Comparison of ENCODE assay signal across 8 cellular contexts in the genomic region with DNA sequence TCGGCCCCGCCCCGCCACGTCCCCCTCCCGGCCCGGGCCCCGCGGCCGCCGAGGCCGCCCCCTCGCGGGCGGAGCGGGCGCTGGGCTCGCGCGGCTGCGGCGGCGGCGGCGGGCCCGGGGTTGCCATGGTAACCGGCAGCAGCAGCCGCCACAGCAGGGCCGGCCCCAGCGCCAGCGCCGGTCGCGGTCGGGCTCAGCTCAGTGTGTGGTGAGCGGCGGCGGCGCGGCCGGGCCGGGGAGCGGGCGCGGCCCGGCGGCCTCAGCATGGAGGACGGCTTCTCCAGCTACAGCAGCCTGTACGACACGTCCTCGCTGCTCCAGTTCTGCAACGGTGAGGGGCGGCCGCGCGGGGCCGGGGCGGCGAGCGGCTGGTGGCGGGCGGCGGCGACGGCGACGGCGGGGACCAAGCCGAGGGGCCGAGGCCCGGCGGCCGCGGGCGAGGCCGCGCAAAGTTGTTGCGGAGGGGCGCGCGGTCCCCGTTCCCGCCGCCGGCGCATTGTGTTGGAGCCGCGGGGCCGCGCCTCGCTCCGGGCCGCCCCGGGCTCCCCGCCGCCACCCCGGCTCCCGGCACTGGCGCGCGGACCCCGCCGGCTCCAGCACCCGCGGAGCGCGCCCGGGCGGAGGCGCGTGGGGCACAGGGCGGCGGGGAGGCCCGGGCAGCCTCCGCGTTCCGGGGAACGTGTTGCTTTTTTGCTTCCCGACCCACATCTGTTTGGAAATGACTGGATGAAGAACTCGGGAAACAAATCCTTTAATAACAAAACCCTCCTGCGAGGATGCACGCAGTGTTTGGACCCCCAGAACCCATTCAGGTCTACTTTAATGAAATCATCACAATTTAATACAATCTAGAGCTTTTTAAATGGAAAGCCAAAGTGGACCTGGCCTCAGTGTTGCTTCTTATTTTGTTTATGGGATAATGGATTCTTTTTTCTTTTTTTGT. TPM values are rescaled to one million over a fixed set of nuclear protein-coding genes. Genes with fewer than 3 reads are reported as not detected.
DNase-seq lines count a peak whose midpoint lies in the region; ATAC-seq, FAIRE-seq and TF ChIP-seq lines count a peak whose summit lies in the region.

A gene with protein sequence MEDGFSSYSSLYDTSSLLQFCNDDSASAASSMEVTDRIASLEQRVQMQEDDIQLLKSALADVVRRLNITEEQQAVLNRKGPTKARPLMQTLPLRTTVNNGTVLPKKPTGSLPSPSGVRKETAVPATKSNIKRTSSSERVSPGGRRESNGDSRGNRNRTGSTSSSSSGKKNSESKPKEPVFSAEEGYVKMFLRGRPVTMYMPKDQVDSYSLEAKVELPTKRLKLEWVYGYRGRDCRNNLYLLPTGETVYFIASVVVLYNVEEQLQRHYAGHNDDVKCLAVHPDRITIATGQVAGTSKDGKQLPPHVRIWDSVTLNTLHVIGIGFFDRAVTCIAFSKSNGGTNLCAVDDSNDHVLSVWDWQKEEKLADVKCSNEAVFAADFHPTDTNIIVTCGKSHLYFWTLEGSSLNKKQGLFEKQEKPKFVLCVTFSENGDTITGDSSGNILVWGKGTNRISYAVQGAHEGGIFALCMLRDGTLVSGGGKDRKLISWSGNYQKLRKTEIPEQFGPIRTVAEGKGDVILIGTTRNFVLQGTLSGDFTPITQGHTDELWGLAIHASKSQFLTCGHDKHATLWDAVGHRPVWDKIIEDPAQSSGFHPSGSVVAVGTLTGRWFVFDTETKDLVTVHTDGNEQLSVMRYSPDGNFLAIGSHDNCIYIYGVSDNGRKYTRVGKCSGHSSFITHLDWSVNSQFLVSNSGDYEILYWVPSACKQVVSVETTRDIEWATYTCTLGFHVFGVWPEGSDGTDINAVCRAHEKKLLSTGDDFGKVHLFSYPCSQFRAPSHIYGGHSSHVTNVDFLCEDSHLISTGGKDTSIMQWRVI (plus strand): TSS at position 201 of the 943 bp plus-strand sequence. CDS start 64 bp downstream, at position 265.

- DNase-seq in GM12891 (ENCODE audit: insufficient read length, low spot score) (peak; percentile 95), NCI-H146 (lab: John Stamatoyannopoulos, UW) (peak; percentile 63), iris pigment epithelial cell (ENCODE audit: low read depth) (peak; percentile 75)
- DNase-seq in activated CD4-positive, CD25-positive, alpha-beta regulatory T cell treated with anti-CD3 and anti-CD28 coated beads, Interleukin-2, amount 50 U/mL, for 72 hours = peak; percentile 69
- peak; percentile 73 for DNase-seq in central memory CD4-positive, alpha-beta T cell
- peak; percentile 46 to 60 for DNase-seq in stimulated activated CD4-positive, alpha-beta T cell treated with anti-CD3 and anti-CD28 coated beads, Interleukin-12 subunit alpha, Interleukin-12 subunit beta, amount 100 ng/mL, for 24 hours (ENCODE audit: low read depth in 2 of 2)

- FAIRE-seq in GM12891 (lab: Jason Lieb, UNC) = peak; percentile 47

- ATAC-seq in HG02642 (IDR thresholded peaks at IDR 0.05; ENCODE audit: poor library complexity, unreplicated experiment) (peak; percentile 95), GM18870 (IDR thresholded peaks at IDR 0.05; ENCODE audit: unreplicated experiment) (no peak)

- TF ChIP-seq POLR2A in GM12891 (IDR thresholded peaks at IDR 0.05; ENCODE audit: low read depth, low read length) = no peak

TF ChIP-seq in GM12891, 5 proteins besides CTCF, POLR2A, EP300 and RAD21:
- TF ChIP-seq TAF1 (IDR thresholded peaks at IDR 0.05; ENCODE audit: low read depth, low read length) (no peak), SPI1 (IDR thresholded peaks at IDR 0.05; ENCODE audit: low read depth, low read length) (no peak), POLR2AphosphoS5 (IDR thresholded peaks at IDR 0.05; ENCODE audit: low read depth, low read length) (no peak), POU2F2 (IDR thresholded peaks at IDR 0.05; ENCODE audit: low read depth, low read length) (no peak), PAX5 (IDR thresholded peaks at IDR 0.05; ENCODE audit: insufficient read depth, low read length, severe bottlenecking) (no peak)

RNA-seq across cellular contexts. Expression of the gene that starts here (rescaled TPM):
- not detected for polyA plus RNA-seq in GM12891 (2012; ENCODE audit: low read depth, missing spikeins)
